8 cellular contexts compared by ENCODE assay signal in genomic region chr15:83206971-83207621, GRCh38. TPM values are rescaled to one million over a fixed set of nuclear protein-coding genes. Genes with fewer than 3 reads are reported as not detected.
A peak's percentile ranks its signal among the peaks of the same experiment; 100 is the strongest.
DNase-seq lines count a peak whose midpoint lies in the region; ATAC-seq and TF ChIP-seq lines count a peak whose summit lies in the region.

No MANE protein-coding gene starts in this region.

- DNase-seq in DMS53 (lab: John Stamatoyannopoulos, UW) (peak; percentile 71), DMS53 treated with DMSO at 0.1 percent for 48 hours (lab: John Stamatoyannopoulos, UW; ENCODE audit: unreplicated experiment) (no peak), SK-N-DZ (ENCODE audit: low spot score) (peak; percentile 45), dermis blood vessel endothelial cell (peak; percentile 60)
- no peak for DNase-seq in activated effector memory CD4-positive, alpha-beta T cell treated with Interleukin-2 at 50 U/mL for 16 hours

- H3K4me1 Mint-ChIP-seq in stimulated activated memory B cell treated with anti-CD40 and anti-IgM and Interleukin-4, amounts not matched to agents 10 μg/mL and 1 μg/mL and 100 μg/mL, for 72 hours = peaks cover 10% of the 10 kb centered on the region

- no peaks in the 10 kb centered on the region for H3K9me3 ChIP-seq in HEK293 (ENCODE audit: control insufficient read depth, insufficient read depth, low read depth, low read length)

- H3K4me1 ChIP-seq in HEK293 (ENCODE audit: control insufficient read depth, insufficient read depth, low read length) = peaks cover 31% of the 10 kb centered on the region

- no peaks in the 10 kb centered on the region for H3K36me3 Mint-ChIP-seq in stimulated activated memory B cell treated with anti-CD40 and anti-IgM and Interleukin-4, amounts not matched to agents 10 μg/mL and 1 μg/mL and 100 μg/mL, for 72 hours

- POLR2A ChIA-PET in HEK293 (lab: Yijun Ruan, JAX) = interaction anchor here (1.0 to 2.0 kb wide), 3 partner anchors 10 to 196 kb away, joined by 4 to 6 read pairs (median 4); partner anchors contain the start of gene BTBD1

- H3K27ac Mint-ChIP-seq in stimulated activated memory B cell treated with anti-CD40 and anti-IgM and Interleukin-4, amounts not matched to agents 10 μg/mL and 1 μg/mL and 100 μg/mL, for 72 hours = no peak overlapping the region

- peak; percentile 32 for ATAC-seq in stimulated activated memory B cell treated with anti-CD40 and anti-IgM and Interleukin-4, amounts not matched to agents 10 μg/mL and 1 μg/mL and 100 μg/mL, for 72 hours

- H3K27ac ChIP-seq in HEK293 (ENCODE audit: extremely low read depth, low read depth, low read length) (peak overlapping the region; percentile 91), layer of hippocampus (ENCODE audit: low read depth, low read length) (peak overlapping the region; percentile 54)

- H3K4me3 Mint-ChIP-seq in stimulated activated memory B cell treated with anti-CD40 and anti-IgM and Interleukin-4, amounts not matched to agents 10 μg/mL and 1 μg/mL and 100 μg/mL, for 72 hours = no peak overlapping the region

- no peaks in the 10 kb centered on the region for H3K9me3 Mint-ChIP-seq in stimulated activated memory B cell treated with anti-CD40 and anti-IgM and Interleukin-4, amounts not matched to agents 10 μg/mL and 1 μg/mL and 100 μg/mL, for 72 hours

- H3K27me3 ChIP-seq in layer of hippocampus (ENCODE audit: control insufficient read depth, insufficient read depth, low read length) = no peaks in the 10 kb centered on the region

- 0 out of 3 replicates have a peak, but pooled peaks cover 0 to 3% of the 10 kb centered on the region in 2 experiments for H3K36me3 ChIP-seq in HEK293 (ENCODE audit: control insufficient read depth in 2 of 2, insufficient read depth in 1 of 2, low read length in 2 of 2)

- peak overlapping the region; percentile 85 for H3K4me3 ChIP-seq in HEK293 (ENCODE audit: low read depth, low read length)

- CTCF ChIA-PET in HEK293 (lab: Yijun Ruan, JAX) = interaction anchor here (0.9 to 1.4 kb wide), 3 partner anchors 10 to 17 kb away, joined by 3 to 7 read pairs (median 4); no protein-coding TSS in a partner anchor

- TF ChIP-seq CTCF in HEK293 (tag by site-specific recombination; IDR thresholded peaks at IDR 0.05) = 0 out of 2 replicates have a peak, but pooled peaks have one; percentile 22

- peaks cover 28% of the 10 kb centered on the region for H3K27me3 Mint-ChIP-seq in stimulated activated memory B cell treated with anti-CD40 and anti-IgM and Interleukin-4, amounts not matched to agents 10 μg/mL and 1 μg/mL and 100 μg/mL, for 72 hours

TF ChIP-seq in HEK293, 187 proteins besides CTCF, POLR2A, EP300 and RAD21 (continues in another document):
- TF ChIP-seq KLF1 (tag by site-specific recombination; IDR thresholded peaks at IDR 0.05) (0 out of 2 replicates have a peak, but pooled peaks have one; percentile 32), ZNF266 (tag by site-specific recombination; IDR thresholded peaks at IDR 0.05; ENCODE audit: low read depth) (no peak), ZFHX2 (tag by site-specific recombination; conservative IDR thresholded peaks at IDR 0.05) (peak; percentile 95), PRDM10 (tag by site-specific recombination; IDR thresholded peaks at IDR 0.05) (peak; percentile 82), PATZ1 (tag by site-specific recombination; IDR thresholded peaks at IDR 0.05) (peak; percentile 70), GLI4 (tag by site-specific recombination; IDR thresholded peaks at IDR 0.05) (no peak), KLF10 (tag by site-specific recombination; IDR thresholded peaks at IDR 0.05) (0 out of 2 replicates have a peak, but pooled peaks have one; percentile 22), ZBTB21 (tag by site-specific recombination; IDR thresholded peaks at IDR 0.05) (no peak), ZBTB26 (tag by site-specific recombination; optimal IDR thresholded peaks at IDR 0.05) (peak; percentile 93), ZNF391 (tag by site-specific recombination; IDR thresholded peaks at IDR 0.05; ENCODE audit: borderline replicate concordance, low read depth) (peak; percentile 25; the same call in 1 of the 2 replicates), ZSCAN23 (tag by site-specific recombination; IDR thresholded peaks at IDR 0.05) (no peak), ZNF660 (tag by site-specific recombination; IDR thresholded peaks at IDR 0.05) (peak; percentile 74; the same call in 1 of the 2 replicates), YY1 (tag by site-specific recombination; IDR thresholded peaks at IDR 0.05) (peak; percentile 88), SCRT2 (tag by site-specific recombination; IDR thresholded peaks at IDR 0.05) (peak; percentile 55; the same call in 1 of the 2 replicates), ZNF488 (tag by site-specific recombination; IDR thresholded peaks at IDR 0.05) (no peak), ZNF248 (tag by site-specific recombination; IDR thresholded peaks at IDR 0.05) (no peak), KLF9 (tag by site-specific recombination; IDR thresholded peaks at IDR 0.05; ENCODE audit: low read depth) (peak; percentile 75), ZNF48 (tag by site-specific recombination; IDR thresholded peaks at IDR 0.05) (no peak)

RNA-seq across cellular contexts. Expression of gene HDGFL3, which starts 0.5 kb away (rescaled TPM):
- polyA plus RNA-seq in SK-N-DZ (2014; cell fraction: cytosol; rRNA removed) = 64.2 and 89.8 TPM in 2 replicates
- polyA plus RNA-seq in SK-N-DZ (2014; cell fraction: nucleus; rRNA removed) = 34.3 and 57.3 TPM in 2 replicates
- 138 and 168 TPM in 2 replicates for total RNA-seq in dermis blood vessel endothelial cell

Comparison
In these comparisons a context has a peak if more than half of its experiments do, and no peak if none do; other contexts are left out.
1. DNase-seq: peak in DMS53 (single experiment), SK-N-DZ (single experiment) and dermis blood vessel endothelial cell (single experiment); none in DMS53 treated with DMSO at 0.1 percent for 48 hours (single experiment) and activated effector memory CD4-positive, alpha-beta T cell treated with Interleukin-2 at 50 U/mL for 16 hours (single experiment).